35 cellular contexts compared by ENCODE assay signal in the genomic region with DNA sequence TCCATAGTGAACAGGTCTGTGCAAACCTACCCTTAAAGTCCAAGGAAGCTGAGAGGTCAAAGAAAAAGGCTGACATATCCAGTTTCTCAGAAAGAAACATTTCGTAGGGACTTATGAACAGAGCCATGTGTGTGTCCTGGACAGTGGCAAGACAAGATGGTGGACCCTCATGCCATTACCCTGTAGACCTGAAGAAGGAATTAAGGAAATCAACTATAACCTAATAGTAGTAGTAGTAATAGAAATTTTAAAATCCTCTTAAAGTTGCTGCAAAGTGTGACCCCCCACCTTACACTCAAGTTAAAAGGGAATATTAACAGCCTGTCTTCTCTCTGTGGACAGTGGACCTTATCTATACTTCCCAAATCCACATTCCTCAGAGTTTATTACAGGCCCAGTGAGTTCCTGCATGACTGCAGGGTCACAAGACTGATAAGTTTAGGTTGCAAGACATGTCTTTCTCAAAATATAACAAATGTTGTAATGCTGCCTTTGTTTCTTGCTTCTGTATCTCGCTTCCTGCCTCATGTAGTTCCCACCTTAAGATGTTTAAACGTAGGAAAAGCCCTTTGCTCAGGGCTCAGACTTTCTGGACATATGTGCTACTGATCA. TPM values are rescaled to one million over a fixed set of nuclear protein-coding genes. Genes with fewer than 3 reads are reported as not detected.
"Had no signal": no experiment of that assay in that cellular context is flagged by ENCODE, and none has a peak within 500 bp of the region (broad histone marks: within the 10 kb centered on the region; RNA-seq: fewer than 3 reads in every experiment).

No MANE protein-coding gene starts in this region.

- H3K27ac Mint-ChIP-seq: activated CD4-positive, alpha-beta memory T cell treated with anti-CD3 and anti-CD28 coated beads for 36 hours; activated CD4-positive, alpha-beta T cell treated with anti-CD3 and anti-CD28 coated beads for 36 hours; activated CD4-positive, alpha-beta T cell treated with anti-CD3 and anti-CD28 coated beads, Interleukin-2, amount 10 ng/mL, durations not matched to agents 24 days and 14 days; activated CD8-positive, alpha-beta memory T cell treated with anti-CD3 and anti-CD28 coated beads, Interleukin-2, amount 10 ng/mL, durations not matched to agents 7 days and 5 days; activated naive CD4-positive, alpha-beta T cell treated with anti-CD3 and anti-CD28 coated beads for 36 hours; activated naive CD4-positive, alpha-beta T cell treated with anti-CD3 and anti-CD28 coated beads, Interleukin-2, amount 50 U/mL, for 24 hours; activated naive CD8-positive, alpha-beta T cell treated with anti-CD3 and anti-CD28 coated beads for 36 hours; activated naive CD8-positive, alpha-beta T cell treated with anti-CD3 and anti-CD28 coated beads, Interleukin-2, amount 50 U/mL, for 24 hours; activated T-helper 1 cell treated with anti-CD3 and anti-CD28 coated beads, Interleukin-12 subunit alpha, Interleukin-12 subunit beta, Interleukin-2, Interleukin-4 antibody, amounts not matched to agents 30 ng/mL and 10 ng/mL and 1 ng/mL, durations not matched to agents 14 hours and 24 hours and 36 hours; activated T-helper 2 cell treated with anti-CD3 and anti-CD28 coated beads, Interferon-gamma antibody, Interleukin-2, Interleukin-4, amounts not matched to agents 10 μg/mL and 5 μg/mL and 100 μg/mL, durations not matched to agents 14 hours and 24 hours and 36 hours had no signal

- H3K4me1 ChIP-seq: adrenal gland, body of pancreas, colonic mucosa, esophagus muscularis mucosa, gastrocnemius medialis had no signal

- H3K27me3 ChIP-seq: adrenal gland, body of pancreas, cardiac muscle cell, colonic mucosa, esophagus muscularis mucosa, foreskin keratinocyte, gastrocnemius medialis, heart left ventricle had no signal

- H3K9me3 ChIP-seq: adrenal gland, body of pancreas, colonic mucosa, esophagus muscularis mucosa, gastrocnemius medialis, heart left ventricle had no signal

- H3K36me3 ChIP-seq: adrenal gland, cardiac muscle cell, colonic mucosa, esophagus muscularis mucosa, gastrocnemius medialis, heart left ventricle had no signal

- H3K27ac ChIP-seq: adrenal gland, body of pancreas, cardiac muscle cell, colonic mucosa, dorsolateral prefrontal cortex, esophagus muscularis mucosa, foreskin keratinocyte, gastrocnemius medialis, heart left ventricle had no signal

- ATAC-seq: activated CD4-positive, alpha-beta T cell treated with anti-CD3 and anti-CD28 coated beads for 36 hours; activated CD8-positive, alpha-beta memory T cell treated with anti-CD3 and anti-CD28 coated beads, Interleukin-2, amount 10 ng/mL, durations not matched to agents 7 days and 5 days; activated CD8-positive, alpha-beta T cell treated with anti-CD3 and anti-CD28 coated beads, Interleukin-2, amount 10 ng/mL, durations not matched to agents 7 days and 5 days; activated naive CD8-positive, alpha-beta T cell treated with anti-CD3 and anti-CD28 coated beads, Interleukin-2, amount 50 U/mL, for 24 hours; body of pancreas; foreskin keratinocyte; gastrocnemius medialis had no signal

- DNase-seq: activated CD4-positive, alpha-beta memory T cell treated with anti-CD3 and anti-CD28 coated beads for 36 hours; activated CD4-positive, alpha-beta T cell treated with anti-CD3 and anti-CD28 coated beads for 36 hours; activated CD4-positive, alpha-beta T cell treated with anti-CD3 and anti-CD28 coated beads, Interleukin-2, amount 10 ng/mL, durations not matched to agents 24 days and 14 days; activated CD4-positive, CD25-positive, alpha-beta regulatory T cell; activated CD4-positive, CD25-positive, alpha-beta regulatory T cell treated with anti-CD3 and anti-CD28 coated beads, Interleukin-2, amount 50 U/mL, for 72 hours; activated CD8-positive, alpha-beta memory T cell treated with anti-CD3 and anti-CD28 coated beads, Interleukin-2, amount 10 ng/mL, durations not matched to agents 7 days and 5 days; activated CD8-positive, alpha-beta memory T cell treated with anti-CD3 and anti-CD28 coated beads, Interleukin-2, amount 50 U/mL, for 4 hours; activated CD8-positive, alpha-beta T cell treated with anti-CD3 and anti-CD28 coated beads, Interleukin-2, amount 10 ng/mL, durations not matched to agents 7 days and 5 days; activated effector memory CD4-positive, alpha-beta T cell treated with anti-CD3 and anti-CD28 coated beads, Interleukin-2, amount 50 U/mL, for 16 hours; activated naive CD4-positive, alpha-beta T cell treated with anti-CD3 and anti-CD28 coated beads for 36 hours; activated naive CD8-positive, alpha-beta T cell treated with anti-CD3 and anti-CD28 coated beads for 36 hours; activated naive CD8-positive, alpha-beta T cell treated with anti-CD3 and anti-CD28 coated beads, Interleukin-2, amount 50 U/mL, for 24 hours; activated T-cell treated with anti-CD3 and anti-CD28 coated beads, Interleukin-2, amount 50 U/mL, for 1 hour; activated T-cell treated with anti-CD3 and anti-CD28 coated beads, Interleukin-2, amount 50 U/mL, for 48 hours; adrenal gland; amygdala; aorta; body of pancreas; central memory CD4-positive, alpha-beta T cell; cerebellar nuclear complex; colonic mucosa; dorsolateral prefrontal cortex; effector memory CD4-positive, alpha-beta T cell; erythroblast; foreskin keratinocyte; gastrocnemius medialis; glutamatergic neuron; T-helper 2 cell had no signal

- H3K4me3 ChIP-seq: adrenal gland, body of pancreas, cardiac muscle cell, colonic mucosa, dorsolateral prefrontal cortex, esophagus muscularis mucosa, gastrocnemius medialis, heart left ventricle had no signal

- H3K4me3 Mint-ChIP-seq: activated CD4-positive, alpha-beta memory T cell treated with anti-CD3 and anti-CD28 coated beads for 36 hours; activated CD4-positive, alpha-beta T cell treated with anti-CD3 and anti-CD28 coated beads for 36 hours; activated CD4-positive, alpha-beta T cell treated with anti-CD3 and anti-CD28 coated beads, Interleukin-2, amount 10 ng/mL, durations not matched to agents 24 days and 14 days; activated CD8-positive, alpha-beta memory T cell treated with anti-CD3 and anti-CD28 coated beads, Interleukin-2, amount 10 ng/mL, durations not matched to agents 7 days and 5 days; activated CD8-positive, alpha-beta T cell treated with anti-CD3 and anti-CD28 coated beads, Interleukin-2, amount 10 ng/mL, durations not matched to agents 7 days and 5 days; activated naive CD4-positive, alpha-beta T cell treated with anti-CD3 and anti-CD28 coated beads for 36 hours; activated naive CD4-positive, alpha-beta T cell treated with anti-CD3 and anti-CD28 coated beads, Interleukin-2, amount 50 U/mL, for 24 hours; activated naive CD8-positive, alpha-beta T cell treated with anti-CD3 and anti-CD28 coated beads for 36 hours; activated naive CD8-positive, alpha-beta T cell treated with anti-CD3 and anti-CD28 coated beads, Interleukin-2, amount 50 U/mL, for 24 hours; activated T-helper 1 cell treated with anti-CD3 and anti-CD28 coated beads, Interleukin-12 subunit alpha, Interleukin-12 subunit beta, Interleukin-2, Interleukin-4 antibody, amounts not matched to agents 30 ng/mL and 10 ng/mL and 1 ng/mL, durations not matched to agents 14 hours and 24 hours and 36 hours had no signal

- H3K36me3 Mint-ChIP-seq: activated naive CD8-positive, alpha-beta T cell treated with anti-CD3 and anti-CD28 coated beads for 36 hours had no signal

RNA-seq across cellular contexts. Expression of gene IL22RA2, which starts 10.6 kb away (rescaled TPM):
- total RNA-seq: activated CD4-positive, alpha-beta memory T cell treated with anti-CD3 and anti-CD28 coated beads for 36 hours; activated CD4-positive, alpha-beta T cell treated with anti-CD3 and anti-CD28 coated beads for 36 hours; activated CD4-positive, alpha-beta T cell treated with anti-CD3 and anti-CD28 coated beads, Interleukin-2, amount 10 ng/mL, durations not matched to agents 24 days and 14 days; activated CD8-positive, alpha-beta memory T cell treated with anti-CD3 and anti-CD28 coated beads for 36 hours; activated CD8-positive, alpha-beta memory T cell treated with anti-CD3 and anti-CD28 coated beads, Interleukin-2, amount 10 ng/mL, durations not matched to agents 7 days and 5 days; activated CD8-positive, alpha-beta T cell treated with anti-CD3 and anti-CD28 coated beads, Interleukin-2, amount 10 ng/mL, durations not matched to agents 7 days and 5 days; activated naive CD4-positive, alpha-beta T cell treated with anti-CD3 and anti-CD28 coated beads for 36 hours; activated naive CD8-positive, alpha-beta T cell treated with anti-CD3 and anti-CD28 coated beads for 36 hours; activated T-helper 1 cell treated with anti-CD3 and anti-CD28 coated beads, Interleukin-12 subunit alpha, Interleukin-12 subunit beta, Interleukin-2, Interleukin-4 antibody, amounts not matched to agents 30 ng/mL and 10 ng/mL and 1 ng/mL, durations not matched to agents 14 hours and 24 hours and 36 hours; activated T-helper 2 cell treated with anti-CD3 and anti-CD28 coated beads, Interferon-gamma antibody, Interleukin-2, Interleukin-4, amounts not matched to agents 10 μg/mL and 5 μg/mL and 100 μg/mL, durations not matched to agents 14 hours and 24 hours and 36 hours; adrenal gland; aorta; body of pancreas; cardiac muscle cell; dorsolateral prefrontal cortex; esophagus muscularis mucosa; foreskin keratinocyte; gastrocnemius medialis had no signal
- polyA plus RNA-seq: adrenal gland, aorta, cardiac muscle cell, foreskin keratinocyte had no signal
